In genomic region chr14:31955941-31956579, GRCh38 we compare ENCODE assay signal across 24 cellular contexts.
DNase-seq lines count a peak whose midpoint lies in the region; ATAC-seq, FAIRE-seq and TF ChIP-seq lines count a peak whose summit lies in the region.
"Had no signal": no experiment of that assay in that cellular context is flagged by ENCODE, and none has a peak within 500 bp of the region (broad histone marks: within the 10 kb centered on the region; RNA-seq: fewer than 3 reads in every experiment).

No MANE protein-coding gene starts in this region.

- H2BK20ac ChIP-seq in IMR-90 (ENCODE audit: low read depth, low read length) = peak overlapping the region; percentile 6; the same call in 1 of the 2 replicates

- in situ Hi-C loops in IMR-90 (cut with MboI; ENCODE audit: low sequenced_read_pairs) = no loop called here

- no peak overlapping the region for H2AK5ac ChIP-seq in IMR-90 (ENCODE audit: low read depth, low read length)

- TF ChIP-seq EP300 in A549 (IDR thresholded peaks at IDR 0.05) = no peak

- peaks cover 0 to 7% (median 2%) of the 10 kb centered on the region in 11 donors for H3K9me3 Mint-ChIP-seq in naive thymus-derived CD4-positive, alpha-beta T cell

- H3K9ac ChIP-seq in IMR-90 (ENCODE audit: low read depth, low read length) (no peak overlapping the region), adipocyte (ENCODE audit: low read length) (no peak overlapping the region), MM.1S (ENCODE audit: low read length) (no peak overlapping the region)

- peaks cover 5% of the 10 kb centered on the region; the same call in 1 of the 2 replicates for H3K9me1 ChIP-seq in IMR-90 (ENCODE audit: insufficient read depth, low read length)

- H3K9me2 ChIP-seq in MM.1S (replicated peaks; ENCODE audit: insufficient read depth, low read length) = no peaks in the 10 kb centered on the region

- H3K27ac Mint-ChIP-seq in naive thymus-derived CD4-positive, alpha-beta T cell = no peak overlapping the region
- H3K27ac Mint-ChIP-seq: CD8-positive, alpha-beta memory T cell had no signal

- H2AK9ac ChIP-seq in IMR-90 (replicated peaks; ENCODE audit: low read depth, low read length, poor library complexity) = no peak overlapping the region

- no peak overlapping the region for H2BK15ac ChIP-seq in IMR-90 (ENCODE audit: low read depth, low read length)

- no peak for TF ChIP-seq CTCF in A549 (IDR thresholded peaks at IDR 0.05)
- TF ChIP-seq CTCF in IMR-90 (conservative IDR thresholded peaks at IDR 0.05; ENCODE audit: low read depth, low read length) = no peak
- TF ChIP-seq CTCF in MM.1S (IDR thresholded peaks at IDR 0.05; ENCODE audit: low read length) = no peak

- H3K27ac ChIP-seq in A549 (peak overlapping the region; percentile 82 to 85), IMR-90 (ENCODE audit: insufficient read depth, low read length) (no peak overlapping the region), MM.1S (ENCODE audit: low read length) (no peak overlapping the region)
- H3K27ac ChIP-seq in naive thymus-derived CD4-positive, alpha-beta T cell (ENCODE audit: low read depth, low read length) = no peak overlapping the region
- H3K27ac ChIP-seq: Peyer's patch had no signal

- no peak overlapping the region for H3K4me3 Mint-ChIP-seq in naive thymus-derived CD4-positive, alpha-beta T cell
- H3K4me3 Mint-ChIP-seq: CD8-positive, alpha-beta memory T cell had no signal

- peaks cover 0 to 9% (median 3%) of the 10 kb centered on the region in 7 donors for H3K4me1 Mint-ChIP-seq in naive thymus-derived CD4-positive, alpha-beta T cell
- H3K4me1 Mint-ChIP-seq: CD8-positive, alpha-beta memory T cell had no signal

- H3K36me3 ChIP-seq in IMR-90 (ENCODE audit: control insufficient read depth, insufficient read depth, low read length) = no peaks in the 10 kb centered on the region
- H3K36me3 ChIP-seq in adipocyte (ENCODE audit: control insufficient read depth, insufficient read depth, low read length, severe bottlenecking) = no peaks in the 10 kb centered on the region
- no peaks in the 10 kb centered on the region for H3K36me3 ChIP-seq in MM.1S (replicated peaks; ENCODE audit: insufficient read depth, low read length)
- H3K36me3 ChIP-seq in naive thymus-derived CD4-positive, alpha-beta T cell (ENCODE audit: control insufficient read depth in 2 of 3, insufficient read depth in 3 of 3, low read length in 3 of 3) = no peaks in the 10 kb centered on the region
- H3K36me3 ChIP-seq: Peyer's patch had no signal

- H2BK120ac ChIP-seq in IMR-90 (ENCODE audit: low read depth, low read length) = no peak overlapping the region

- POLR2A ChIA-PET in A549 (lab: Yijun Ruan, JAX) (interaction anchor here (1.1 to 1.8 kb wide), 2 partner anchors 55 to 120 kb away, joined by 3 to 4 read pairs; partner anchors contain the start of gene ARHGAP5), IMR-90 (lab: Charles Lee; ENCODE audit: unreplicated experiment) (no interaction called here)
- POLR2A ChIA-PET in naive thymus-derived CD4-positive, alpha-beta T cell (lab: Charles Lee) = interaction anchor here (0.5 to 0.6 kb wide), 2 partner anchors 16 to 53 kb away, joined by 3 read pairs; no protein-coding TSS in a partner anchor

- H3K79me1 ChIP-seq in IMR-90 (ENCODE audit: low read depth in 1 of 2, low read length in 2 of 2) = no peaks in the 10 kb centered on the region

- H3K27me3 ChIP-seq in IMR-90 (ENCODE audit: control insufficient read depth, insufficient read depth, low read length) (no peaks in the 10 kb centered on the region), adipocyte (replicated peaks; ENCODE audit: control insufficient read depth, insufficient read depth, low read length) (no peaks in the 10 kb centered on the region), MM.1S (replicated peaks; ENCODE audit: insufficient read depth, low read length) (no peaks in the 10 kb centered on the region)
- no peaks in the 10 kb centered on the region for H3K27me3 ChIP-seq in naive thymus-derived CD4-positive, alpha-beta T cell (ENCODE audit: control insufficient read depth in 2 of 2, insufficient read depth in 2 of 2, low read length in 2 of 2)
- H3K27me3 ChIP-seq: Peyer's patch had no signal

- peak overlapping the region; percentile 29; the same call in 1 of the 2 replicates for H3K18ac ChIP-seq in IMR-90 (ENCODE audit: low read depth, low read length)

- no peak overlapping the region for H2BK5ac ChIP-seq in IMR-90 (ENCODE audit: low read depth, low read length, poor library complexity, severe bottlenecking)

- dilution Hi-C loops in IMR-90 (cut with HindIII; ENCODE audit: low sequenced_read_pairs, unreplicated experiment) = no loop called here

- 0 out of 2 replicates have a peak overlapping the region, but pooled peaks have one; percentile 8 for H3K23ac ChIP-seq in IMR-90 (ENCODE audit: low read depth, low read length)

- no TSS peak for BruUV-seq in IMR-90 (replicated peaks; lab: Mats Ljungman, UMichigan)

- H3K14ac ChIP-seq in IMR-90 (replicated peaks; ENCODE audit: low read depth, low read length) = peak overlapping the region; percentile 37; the same call in 1 of the 2 replicates

- DNase-seq in A549 (ENCODE audit: low read depth in 1 of 2, low spot score in 1 of 2) = peak; percentile 48 to 90
- peak; percentile 26 for DNase-seq in IMR-90
- DNase-seq in adipocyte (ENCODE audit: low read depth) = peak; percentile 22
- peak; percentile 25 for DNase-seq in glomerular visceral epithelial cell (ENCODE audit: extremely low spot score)
- DNase-seq in occipital lobe (lab: John Stamatoyannopoulos, UW) = no peak
- DNase-seq in COR-L47 (lab: John Stamatoyannopoulos, UW) = no peak
- DNase-seq in MM.1S = no peak
- DNase-seq in naive thymus-derived CD4-positive, alpha-beta T cell = no peak
- DNase-seq: C1 segment of cervical spinal cord; CD8-positive, alpha-beta memory T cell; DMS 273 treated with DMSO at 0.1 percent for 48 hours; GF-D8; GOT3; NCI-H1092 treated with DMSO at 0.1 percent for 48 hours; NCI-H146; NCI-H2029 treated with DMSO at 0.1 percent for 48 hours; NCI-H2171 treated with DMSO at 0.1 percent for 48 hours; NCI-H446 treated with DMSO at 0.1 percent for 48 hours; NCI-H69; Peyer's patch had no signal

- H3K4me2 ChIP-seq in A549 = peak overlapping the region; percentile 73
- no peak overlapping the region for H3K4me2 ChIP-seq in IMR-90 (ENCODE audit: low read depth, low read length)
- H3K4me2 ChIP-seq in MM.1S (ENCODE audit: low read depth, low read length) = no peak overlapping the region

- H3F3A ChIP-seq in MM.1S (ENCODE audit: insufficient read depth, low read length) = no peaks in the 10 kb centered on the region

- peaks cover 0 to 10% (median 2%) of the 10 kb centered on the region in 5 donors for H3K36me3 Mint-ChIP-seq in naive thymus-derived CD4-positive, alpha-beta T cell

- no peak for TF ChIP-seq POLR2A in A549 (IDR thresholded peaks at IDR 0.05; ENCODE audit: low read length)
- no peak for TF ChIP-seq POLR2A in IMR-90 (IDR thresholded peaks at IDR 0.05; ENCODE audit: low read depth, low read length)

- no peak overlapping the region for H4K91ac ChIP-seq in IMR-90 (ENCODE audit: insufficient read depth, low read depth, low read length)

- H3K4me3 ChIP-seq in A549 = no peak overlapping the region
- H3K4me3 ChIP-seq in IMR-90 (ENCODE audit: insufficient read depth, low read depth, low read length) = no peak overlapping the region
- no peak overlapping the region for H3K4me3 ChIP-seq in adipocyte (ENCODE audit: low read length)
- no peak overlapping the region for H3K4me3 ChIP-seq in MM.1S (ENCODE audit: low read length)
- H3K4me3 ChIP-seq in naive thymus-derived CD4-positive, alpha-beta T cell (ENCODE audit: low read length) = no peak overlapping the region
- H3K4me3 ChIP-seq: Peyer's patch had no signal

- TF ChIP-seq RAD21 in A549 (conservative IDR thresholded peaks at IDR 0.05 in 1 of 2, IDR thresholded peaks at IDR 0.05 in 1 of 2) (peak; percentile 13 to 33; a peak in 2 of 5 replicates), IMR-90 (IDR thresholded peaks at IDR 0.05; ENCODE audit: low read length) (no peak)

- H3K79me2 ChIP-seq in MM.1S (ENCODE audit: low read length) = no peaks in the 10 kb centered on the region

- H3K27me3 Mint-ChIP-seq in naive thymus-derived CD4-positive, alpha-beta T cell = peaks cover 0 to 3% (median 0%) of the 10 kb centered on the region in 5 donors

- H3K9me3 ChIP-seq in A549 (peaks cover 18% of the 10 kb centered on the region; the same call in 2 of the 3 replicates), IMR-90 (ENCODE audit: control insufficient read depth, insufficient read depth, low read length) (no peaks in the 10 kb centered on the region), adipocyte (ENCODE audit: control insufficient read depth, low read length) (no peaks in the 10 kb centered on the region), MM.1S (replicated peaks; ENCODE audit: insufficient read depth, low read length) (no peaks in the 10 kb centered on the region)
- H3K9me3 ChIP-seq in naive thymus-derived CD4-positive, alpha-beta T cell (ENCODE audit: control insufficient read depth in 2 of 3, low read length in 3 of 3) = no peaks in the 10 kb centered on the region
- H3K9me3 ChIP-seq: Peyer's patch had no signal

- no peak overlapping the region for H3K56ac ChIP-seq in IMR-90 (ENCODE audit: extremely low read depth, insufficient read depth, low read length)

- H2AFZ ChIP-seq in IMR-90 (replicated peaks; ENCODE audit: low read length, poor library complexity) (no peak overlapping the region), MM.1S (ENCODE audit: low read length) (no peak overlapping the region)

- H4K20me1 ChIP-seq in IMR-90 (ENCODE audit: insufficient read depth, low read length) = no peaks in the 10 kb centered on the region
- no peaks in the 10 kb centered on the region for H4K20me1 ChIP-seq in MM.1S (ENCODE audit: insufficient read depth, low read length)

- CTCF ChIA-PET in A549 (lab: Yijun Ruan, JAX) = interaction anchor here (0.7 to 1.4 kb wide), 5 partner anchors 9 to 78 kb away, joined by 3 to 5 read pairs (median 3); no protein-coding TSS in a partner anchor
- CTCF ChIA-PET in IMR-90 (lab: Yijun Ruan, JAX) = interaction anchor here (1.0 kb wide), 1 partner anchor 180 kb away, joined by 3 read pairs; no protein-coding TSS in a partner anchor
- CTCF ChIA-PET in naive thymus-derived CD4-positive, alpha-beta T cell (lab: Charles Lee) = no interaction called here

- intact Hi-C loops in IMR-90 (cut with micrococcal nuclease) = no loop called here
- intact Hi-C loops in naive thymus-derived CD4-positive, alpha-beta T cell (cut with micrococcal nuclease) = no loop called here

- H4K5ac ChIP-seq in IMR-90 (ENCODE audit: low read depth, low read length) = no peak overlapping the region

- H4K8ac ChIP-seq in IMR-90 (ENCODE audit: low read depth in 2 of 2, low read length in 2 of 2) = no peak overlapping the region

- no peak for FAIRE-seq in A549 (lab: Jason Lieb, UNC)
- FAIRE-seq: A204.1, GM19239 had no signal

- 8% methylated on average over 5 of the region's 5 CpGs for WGBS in A549 (ENCODE audit: missing lambda C conversion rate)
- no CpG with 5 or more reads among the region's 5 CpGs for WGBS in IMR-90 (ENCODE audit: extremely low coverage in 2 of 2, insufficient read length in 1 of 2), 2 experiments

- H3K4ac ChIP-seq in IMR-90 (ENCODE audit: low read depth, low read length) = peak overlapping the region; percentile 27; the same call in 1 of the 2 replicates

- H3K4me1 ChIP-seq in A549 (peaks cover 46% of the 10 kb centered on the region), IMR-90 (ENCODE audit: control insufficient read depth, insufficient read depth, low read length) (peaks cover 9% of the 10 kb centered on the region; the same call in 1 of the 2 replicates), adipocyte (ENCODE audit: control insufficient read depth, insufficient read depth, low read length) (no peaks in the 10 kb centered on the region), MM.1S (ENCODE audit: low read length) (no peaks in the 10 kb centered on the region)
- no peaks in the 10 kb centered on the region for H3K4me1 ChIP-seq in naive thymus-derived CD4-positive, alpha-beta T cell (ENCODE audit: control insufficient read depth in 2 of 2, insufficient read depth in 2 of 2, low read length in 2 of 2)
- H3K4me1 ChIP-seq: Peyer's patch had no signal

- ATAC-seq in A549 (peak; percentile 85 to 92), IMR-90 (ENCODE audit: low read depth) (peak; percentile 63)
- no peak for ATAC-seq in naive thymus-derived CD4-positive, alpha-beta T cell
- ATAC-seq: HCT116, Right ventricle myocardium inferior had no signal

Comparison
In these comparisons a context has a peak if more than half of its experiments do, and no peak if none do; other contexts are left out.
1. DNase-seq: peak in A549 (2 of 2), IMR-90 (single experiment), adipocyte (single experiment) and glomerular visceral epithelial cell (single experiment); none in occipital lobe (single experiment), COR-L47 (single experiment), MM.1S (single experiment) and naive thymus-derived CD4-positive, alpha-beta T cell (0 of 9).
2. H3K27ac ChIP-seq: peak in A549 (2 of 2); none in IMR-90 (single experiment), MM.1S (single experiment) and naive thymus-derived CD4-positive, alpha-beta T cell (single experiment).